In the genomic region with DNA sequence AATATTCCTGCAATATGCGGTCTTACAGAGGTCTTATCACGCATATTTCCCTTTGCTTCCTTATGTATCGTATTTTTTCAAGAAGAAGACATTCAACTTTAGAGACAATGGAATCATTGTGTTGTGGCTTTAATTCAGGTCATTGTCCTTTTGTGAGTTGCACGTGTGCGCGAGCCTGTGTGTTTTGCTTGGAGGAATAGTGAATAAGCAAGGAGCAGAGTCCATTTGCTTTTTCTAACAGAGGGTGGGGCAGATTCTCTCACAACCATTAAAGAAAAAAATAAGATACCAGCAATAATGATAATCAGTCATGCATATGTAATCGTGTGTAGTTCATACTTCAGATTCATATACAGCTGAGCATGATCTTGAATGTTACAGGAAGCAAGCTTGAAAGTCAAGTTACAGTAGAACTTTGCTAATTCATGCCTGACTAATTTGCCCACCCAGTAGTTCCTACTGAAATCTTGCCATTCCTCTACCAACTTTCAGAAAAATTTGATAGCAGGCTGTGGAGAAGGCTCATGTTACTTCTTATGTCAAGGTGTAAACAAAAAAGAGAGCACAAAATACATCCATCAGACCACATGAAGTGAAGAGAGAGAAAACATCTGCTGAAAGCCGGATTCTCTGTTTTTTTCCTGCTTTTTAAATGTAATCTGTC, we compare ENCODE assay signal across 13 cellular contexts.
DNase-seq lines count a peak whose midpoint lies in the region; ATAC-seq, FAIRE-seq and TF ChIP-seq lines count a peak whose summit lies in the region.
"Had no signal": no experiment of that assay in that cellular context is flagged by ENCODE, and none has a peak within 500 bp of the region (broad histone marks: within the 10 kb centered on the region; RNA-seq: fewer than 3 reads in every experiment).

No MANE protein-coding gene starts in this region.

- H3K4me1 Mint-ChIP-seq in astrocyte (ENCODE audit: low read depth, unreplicated experiment), result peaks cover 53% of the 10 kb centered on the region

- H3K4me1 ChIP-seq in heart right ventricle (peaks cover 0 to 73% (median 43%) of the 10 kb centered on the region in 9 donors), astrocyte (ENCODE audit: insufficient read depth, low read length) (peaks cover 37% of the 10 kb centered on the region), mucosa of descending colon (ENCODE audit: low read depth) (peaks cover 30% of the 10 kb centered on the region), upper lobe of right lung (peaks cover 17% of the 10 kb centered on the region)

- H3K9ac ChIP-seq in astrocyte (ENCODE audit: low read length), result no peak overlapping the region

- DNase-seq in heart right ventricle, result no peak
- no peak for DNase-seq in left ventricle myocardium superior
- DNase-seq in astrocyte (ENCODE audit: low read depth), result no peak
- peak; percentile 63 to 68 (median 65) for DNase-seq in mucosa of descending colon
- DNase-seq in upper lobe of right lung, result no peak
- no peak for DNase-seq in SHP77 treated with DMSO at 0.1 percent for 48 hours (lab: John Stamatoyannopoulos, UW)
- DNase-seq: activated CD4-positive, alpha-beta T cell treated with anti-CD3 and anti-CD28 coated beads, Interleukin-2, amount 50 U/mL, for 48 hours; activated naive CD4-positive, alpha-beta T cell treated with anti-CD3 and anti-CD28 coated beads for 36 hours had no signal

- ATAC-seq in heart right ventricle (no peak), left ventricle myocardium superior (no peak), mucosa of descending colon (peak; percentile 80), upper lobe of right lung (no peak), GM21381 (IDR thresholded peaks at IDR 0.05; ENCODE audit: unreplicated experiment) (no peak), HG02852 (IDR thresholded peaks at IDR 0.05; ENCODE audit: unreplicated experiment) (no peak)
- ATAC-seq: K562 had no signal

- H3K79me2 ChIP-seq in astrocyte (ENCODE audit: insufficient read depth, low read length), result peaks cover 66% of the 10 kb centered on the region

- H3K9me3 ChIP-seq in heart right ventricle (no peaks in the 10 kb centered on the region), astrocyte (ENCODE audit: insufficient read depth, low read depth, low read length) (no peaks in the 10 kb centered on the region), mucosa of descending colon (no peaks in the 10 kb centered on the region), upper lobe of right lung (no peaks in the 10 kb centered on the region)
- H3K9me3 ChIP-seq: vagina had no signal

- no peak overlapping the region for H3K4me3 Mint-ChIP-seq in astrocyte (ENCODE audit: unreplicated experiment)
- H3K4me3 Mint-ChIP-seq: activated naive CD4-positive, alpha-beta T cell treated with anti-CD3 and anti-CD28 coated beads for 36 hours; dendritic cell treated with granulocyte-macrophage colony-stimulating factor and Interleukin-4, amounts not matched to agents 40 ng/mL and 50 ng/mL, for 4 days had no signal

- no peaks in the 10 kb centered on the region for H3K27me3 Mint-ChIP-seq in astrocyte (ENCODE audit: low read depth, unreplicated experiment)
- H3K27me3 Mint-ChIP-seq: dendritic cell treated with granulocyte-macrophage colony-stimulating factor and Interleukin-4, amounts not matched to agents 40 ng/mL and 50 ng/mL, for 4 days had no signal

- no peak overlapping the region for H2AFZ ChIP-seq in astrocyte (ENCODE audit: low read depth, low read length)

- H3K36me3 ChIP-seq in heart right ventricle, result no peaks in the 10 kb centered on the region
- no peaks in the 10 kb centered on the region for H3K36me3 ChIP-seq in astrocyte (ENCODE audit: insufficient read depth, low read length)
- H3K36me3 ChIP-seq in mucosa of descending colon (ENCODE audit: low read depth), result no peaks in the 10 kb centered on the region
- no peaks in the 10 kb centered on the region for H3K36me3 ChIP-seq in upper lobe of right lung
- H3K36me3 ChIP-seq: vagina had no signal

- H3K27me3 ChIP-seq in heart right ventricle (no peaks in the 10 kb centered on the region), astrocyte (ENCODE audit: insufficient read depth, low read length) (no peaks in the 10 kb centered on the region), upper lobe of right lung (no peaks in the 10 kb centered on the region)
- H3K27me3 ChIP-seq: vagina had no signal

- H3K27ac ChIP-seq in heart right ventricle (peak overlapping the region in 7 of 10 donors; percentile 8 to 76 (median 45)), astrocyte (ENCODE audit: low read depth, low read length) (no peak overlapping the region), upper lobe of right lung (peak overlapping the region; percentile 58)
- H3K27ac ChIP-seq: vagina had no signal

- FAIRE-seq in astrocyte (lab: Jason Lieb, UNC), result no peak

- H4K20me1 ChIP-seq in astrocyte (ENCODE audit: insufficient read depth, low read length), result peaks cover 73% of the 10 kb centered on the region

- H3K4me2 ChIP-seq in astrocyte (ENCODE audit: low read length), result peak overlapping the region; percentile 27

- H3K9me3 Mint-ChIP-seq in astrocyte (ENCODE audit: unreplicated experiment), result no peaks in the 10 kb centered on the region
- H3K9me3 Mint-ChIP-seq: activated naive CD4-positive, alpha-beta T cell treated with anti-CD3 and anti-CD28 coated beads for 36 hours; dendritic cell treated with granulocyte-macrophage colony-stimulating factor and Interleukin-4, amounts not matched to agents 40 ng/mL and 50 ng/mL, for 4 days had no signal

- H3K27ac Mint-ChIP-seq in astrocyte (ENCODE audit: unreplicated experiment), result no peak overlapping the region
- H3K27ac Mint-ChIP-seq: activated naive CD4-positive, alpha-beta T cell treated with anti-CD3 and anti-CD28 coated beads for 36 hours; dendritic cell treated with granulocyte-macrophage colony-stimulating factor and Interleukin-4, amounts not matched to agents 40 ng/mL and 50 ng/mL, for 4 days had no signal

- peaks cover 3% of the 10 kb centered on the region for H3K36me3 Mint-ChIP-seq in astrocyte (ENCODE audit: low read depth, unreplicated experiment)

- intact Hi-C loops in heart right ventricle (cut with DNase I), result no loop called here
- intact Hi-C loops in left ventricle myocardium superior (cut with micrococcal nuclease), result no loop called here
- intact Hi-C loops in mucosa of descending colon (cut with DNase I, micrococcal nuclease), result no loop called here
- intact Hi-C loops in upper lobe of right lung (cut with DNase I), result no loop called here

- no peak overlapping the region for H3K4me3 ChIP-seq in heart right ventricle
- no peak overlapping the region for H3K4me3 ChIP-seq in astrocyte (ENCODE audit: insufficient read depth, low read depth, low read length)
- peak overlapping the region; percentile 12 for H3K4me3 ChIP-seq in mucosa of descending colon
- H3K4me3 ChIP-seq in upper lobe of right lung, result no peak overlapping the region
- H3K4me3 ChIP-seq: K562, vagina had no signal

- TF ChIP-seq CTCF in heart right ventricle (IDR thresholded peaks at IDR 0.05) (no peak), astrocyte (IDR thresholded peaks at IDR 0.05; ENCODE audit: insufficient read depth, low read depth, low read length) (no peak), mucosa of descending colon (IDR thresholded peaks at IDR 0.05) (no peak), upper lobe of right lung (IDR thresholded peaks at IDR 0.05) (no peak)

- 53 to 56% methylated on average over 8 of the region's 8 CpGs for WGBS in heart right ventricle, 2 donors

Comparison
In these comparisons a context has a peak if more than half of its experiments do, and no peak if none do; other contexts are left out.
1. DNase-seq: peak in mucosa of descending colon (3 of 3); none in heart right ventricle (0 of 2), left ventricle myocardium superior (single experiment), astrocyte (single experiment), upper lobe of right lung (single experiment) and SHP77 treated with DMSO at 0.1 percent for 48 hours (single experiment).